8 cellular contexts compared by ENCODE assay signal in genomic region chr1:223707270-223708000, GRCh38. TPM values are rescaled to one million over a fixed set of nuclear protein-coding genes. Genes with fewer than 3 reads are reported as not detected.
DNase-seq lines count a peak whose midpoint lies in the region; ATAC-seq and TF ChIP-seq lines count a peak whose summit lies in the region.

No MANE protein-coding gene starts in this region.

- H3K27me3 ChIP-seq in RWPE2 (ENCODE audit: insufficient read depth, poor library complexity, severe bottlenecking), result no peaks in the 10 kb centered on the region
- no peaks in the 10 kb centered on the region for H3K27me3 ChIP-seq in sigmoid colon

- H3K9me3 Mint-ChIP-seq in activated CD4-positive, alpha-beta memory T cell treated with anti-CD3 and anti-CD28 coated beads for 36 hours, result no peaks in the 10 kb centered on the region
- no peaks in the 10 kb centered on the region for H3K9me3 Mint-ChIP-seq in activated CD4-positive, alpha-beta memory T cell treated with anti-CD3 and anti-CD28 coated beads, Interleukin-2, amount 10 ng/mL, durations not matched to agents 7 days and 5 days

- DNase-seq in activated CD4-positive, alpha-beta memory T cell treated with anti-CD3 and anti-CD28 coated beads for 36 hours, result peak; percentile 34
- no peak for DNase-seq in activated CD4-positive, alpha-beta memory T cell treated with anti-CD3 and anti-CD28 coated beads, Interleukin-2, amount 10 ng/mL, durations not matched to agents 7 days and 5 days
- peak; percentile 76 for DNase-seq in RWPE2 (ENCODE audit: low spot score)
- peak; percentile 99 for DNase-seq in fibroblast of villous mesenchyme (ENCODE audit: low read depth)
- peak; percentile 93 for DNase-seq in sigmoid colon
- DNase-seq in cerebellar nuclear complex (lab: John Stamatoyannopoulos, UW), result no peak

- no peak for TF ChIP-seq CTCF in RWPE2 (IDR thresholded peaks at IDR 0.05; ENCODE audit: poor library complexity, severe bottlenecking)
- no peak for TF ChIP-seq CTCF in fibroblast of villous mesenchyme (IDR thresholded peaks at IDR 0.05; ENCODE audit: insufficient read depth, low read depth, low read length)
- no peak for TF ChIP-seq CTCF in sigmoid colon (IDR thresholded peaks at IDR 0.05)

- no peak for TF ChIP-seq POLR2A in sigmoid colon (IDR thresholded peaks at IDR 0.05)

- no peaks in the 10 kb centered on the region for H3K36me3 ChIP-seq in RWPE2 (ENCODE audit: low read depth)
- H3K36me3 ChIP-seq in sigmoid colon, result no peaks in the 10 kb centered on the region

- CTCF ChIA-PET in activated CD4-positive, alpha-beta memory T cell treated with anti-CD3 and anti-CD28 coated beads for 36 hours (lab: Charles Lee), result interaction anchor here (1.0 to 3.3 kb wide), 7 partner anchors 9 to 577 kb away, joined by 3 to 19 read pairs (median 3); no protein-coding TSS in a partner anchor
- CTCF ChIA-PET in activated CD4-positive, alpha-beta memory T cell treated with anti-CD3 and anti-CD28 coated beads, Interleukin-2, amount 10 ng/mL, durations not matched to agents 7 days and 5 days (lab: Charles Lee), result interaction anchor here (0.7 to 5.6 kb wide), 6 partner anchors 11 to 68 kb away, joined by 3 to 33 read pairs (median 4); no protein-coding TSS in a partner anchor

- H3K27ac ChIP-seq in RWPE2 (ENCODE audit: poor library complexity, severe bottlenecking) (peak overlapping the region; percentile 97), sigmoid colon (peak overlapping the region; percentile 69 to 84 (median 76))

- peaks cover 40% of the 10 kb centered on the region for H3K4me1 Mint-ChIP-seq in activated CD4-positive, alpha-beta memory T cell treated with anti-CD3 and anti-CD28 coated beads for 36 hours (ENCODE audit: low read depth)
- peaks cover 33% of the 10 kb centered on the region for H3K4me1 Mint-ChIP-seq in activated CD4-positive, alpha-beta memory T cell treated with anti-CD3 and anti-CD28 coated beads, Interleukin-2, amount 10 ng/mL, durations not matched to agents 7 days and 5 days

- 15 to 54% methylated on average over 6 of the region's 6 CpGs for WGBS in sigmoid colon, 2 donors

- H3K4me3 ChIP-seq in RWPE2 (ENCODE audit: severe bottlenecking), result no peak overlapping the region
- H3K4me3 ChIP-seq in fibroblast of villous mesenchyme (ENCODE audit: low read depth, low read length), result peak overlapping the region; percentile 24
- H3K4me3 ChIP-seq in sigmoid colon, result no peak overlapping the region

- H3K36me3 Mint-ChIP-seq in activated CD4-positive, alpha-beta memory T cell treated with anti-CD3 and anti-CD28 coated beads for 36 hours, result no peaks in the 10 kb centered on the region
- no peaks in the 10 kb centered on the region for H3K36me3 Mint-ChIP-seq in activated CD4-positive, alpha-beta memory T cell treated with anti-CD3 and anti-CD28 coated beads, Interleukin-2, amount 10 ng/mL, durations not matched to agents 7 days and 5 days (ENCODE audit: low read depth)

- POLR2A ChIA-PET in activated CD4-positive, alpha-beta memory T cell treated with anti-CD3 and anti-CD28 coated beads for 36 hours (lab: Charles Lee), result no interaction called here
- POLR2A ChIA-PET in activated CD4-positive, alpha-beta memory T cell treated with anti-CD3 and anti-CD28 coated beads, Interleukin-2, amount 10 ng/mL, durations not matched to agents 7 days and 5 days (lab: Charles Lee), result interaction anchor here (1.0 to 1.4 kb wide), 3 partner anchors 9 to 42 kb away, joined by 3 to 6 read pairs (median 5); no protein-coding TSS in a partner anchor

- H3K4me1 ChIP-seq in RWPE2 (ENCODE audit: insufficient read depth, poor library complexity, severe bottlenecking), result peaks cover 48% of the 10 kb centered on the region
- peaks cover 0 to 43% (median 33%) of the 10 kb centered on the region in 4 donors for H3K4me1 ChIP-seq in sigmoid colon

- H3K9me3 ChIP-seq in RWPE2 (ENCODE audit: severe bottlenecking), result no peaks in the 10 kb centered on the region
- H3K9me3 ChIP-seq in sigmoid colon, result no peaks in the 10 kb centered on the region

- H3K27ac Mint-ChIP-seq in activated CD4-positive, alpha-beta memory T cell treated with anti-CD3 and anti-CD28 coated beads for 36 hours, result no peak overlapping the region
- no peak overlapping the region for H3K27ac Mint-ChIP-seq in activated CD4-positive, alpha-beta memory T cell treated with anti-CD3 and anti-CD28 coated beads, Interleukin-2, amount 10 ng/mL, durations not matched to agents 7 days and 5 days

- H3K4me3 Mint-ChIP-seq in activated CD4-positive, alpha-beta memory T cell treated with anti-CD3 and anti-CD28 coated beads for 36 hours, result no peak overlapping the region
- no peak overlapping the region for H3K4me3 Mint-ChIP-seq in activated CD4-positive, alpha-beta memory T cell treated with anti-CD3 and anti-CD28 coated beads, Interleukin-2, amount 10 ng/mL, durations not matched to agents 7 days and 5 days

- intact Hi-C loops in activated CD4-positive, alpha-beta memory T cell treated with anti-CD3 and anti-CD28 coated beads for 36 hours (cut with micrococcal nuclease), result no loop called here
- intact Hi-C loops in sigmoid colon (cut with DNase I), result no loop called here

- no peaks in the 10 kb centered on the region for H3K27me3 Mint-ChIP-seq in activated CD4-positive, alpha-beta memory T cell treated with anti-CD3 and anti-CD28 coated beads for 36 hours
- H3K27me3 Mint-ChIP-seq in activated CD4-positive, alpha-beta memory T cell treated with anti-CD3 and anti-CD28 coated beads, Interleukin-2, amount 10 ng/mL, durations not matched to agents 7 days and 5 days, result peaks cover 6% of the 10 kb centered on the region

- TF ChIP-seq EP300 in sigmoid colon (IDR thresholded peaks at IDR 0.05), result no peak

- ATAC-seq in RWPE2 (ENCODE audit: low read depth) (peak; percentile 74), HG02588 (IDR thresholded peaks at IDR 0.05; ENCODE audit: unreplicated experiment) (no peak), HG02623 (IDR thresholded peaks at IDR 0.05; ENCODE audit: unreplicated experiment) (no peak)

RNA-seq across cellular contexts. Expression of gene CAPN2, which starts 4.9 kb away (rescaled TPM):
- 10 to 100 TPM; 61.2 to 64.5 TPM for total RNA-seq in activated CD4-positive, alpha-beta memory T cell treated with anti-CD3 and anti-CD28 coated beads for 36 hours
- 100 to 1,000 TPM; 263 TPM for total RNA-seq in activated CD4-positive, alpha-beta memory T cell treated with anti-CD3 and anti-CD28 coated beads, Interleukin-2, amount 10 ng/mL, durations not matched to agents 7 days and 5 days
- 408 and 512 TPM in 2 replicates for total RNA-seq in fibroblast of villous mesenchyme
- 100 to 1,000 TPM in 1 of 4 donors, 10 to 100 TPM in 3; 67.3 to 154 (median 73.6) TPM for total RNA-seq in sigmoid colon
- polyA plus RNA-seq in sigmoid colon, result 100 to 1,000 TPM; 135 to 266 (median 158) TPM

RNA-seq across cellular contexts. Expression of gene CAPN8, which starts 41.9 kb away (rescaled TPM):
- not detected for total RNA-seq in activated CD4-positive, alpha-beta memory T cell treated with anti-CD3 and anti-CD28 coated beads for 36 hours
- under 1 TPM in 1 of 2 experiments, not detected in 1; 0.13 TPM for total RNA-seq in activated CD4-positive, alpha-beta memory T cell treated with anti-CD3 and anti-CD28 coated beads, Interleukin-2, amount 10 ng/mL, durations not matched to agents 7 days and 5 days
- total RNA-seq in fibroblast of villous mesenchyme (not detected in 2 replicates), sigmoid colon (1 to 10 TPM in 1 of 4 donors, not detected in 3; 1.1 TPM)
- polyA plus RNA-seq in sigmoid colon, result 10 to 100 TPM; 21.6 to 67.6 (median 63.8) TPM

Comparison
In these comparisons a context has a peak if more than half of its experiments do, and no peak if none do; other contexts are left out.
1. DNase-seq: peak in activated CD4-positive, alpha-beta memory T cell treated with anti-CD3 and anti-CD28 coated beads for 36 hours (single experiment), RWPE2 (single experiment), fibroblast of villous mesenchyme (single experiment) and sigmoid colon (single experiment); none in activated CD4-positive, alpha-beta memory T cell treated with anti-CD3 and anti-CD28 coated beads, Interleukin-2, amount 10 ng/mL, durations not matched to agents 7 days and 5 days (single experiment) and cerebellar nuclear complex (0 of 2).